ENCODE assay signal across 8 cellular contexts in the genomic region with DNA sequence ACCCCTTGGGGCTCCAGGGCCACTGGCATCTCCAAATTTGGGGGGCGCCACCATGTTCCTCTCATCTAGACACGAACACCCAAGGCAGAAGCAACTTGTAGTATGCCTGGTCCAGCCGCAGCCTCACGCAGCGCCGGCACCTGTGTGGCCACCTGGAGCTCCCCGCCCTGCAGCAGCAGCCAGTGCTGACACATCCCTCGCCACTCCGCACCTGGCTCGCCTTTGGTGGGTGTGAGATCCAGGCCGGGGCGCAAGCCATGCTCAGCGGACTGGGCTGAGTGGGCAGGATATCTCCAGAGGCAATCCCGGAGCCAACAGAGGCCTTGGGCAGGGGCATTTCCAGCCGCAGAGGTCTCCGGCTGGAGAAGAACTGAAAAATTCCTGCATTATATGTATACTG.
"Had no signal": no experiment of that assay in that cellular context is flagged by ENCODE, and none has a peak within 500 bp of the region (broad histone marks: within the 10 kb centered on the region; RNA-seq: fewer than 3 reads in every experiment).

No MANE protein-coding gene starts in this region.

- H3K4me3 Mint-ChIP-seq: IgD-negative memory B cell had no signal

- DNase-seq: GM23248, GOT3, H7, HCEC 1CT, KBM-7 had no signal

- H2AFZ ChIP-seq: GM23248 had no signal

- H3K4me3 ChIP-seq: GM23248 had no signal

- H3K4me2 ChIP-seq: KMS-11 had no signal

- H3K27me3 Mint-ChIP-seq: IgD-negative memory B cell had no signal

- H3K9ac ChIP-seq: GM23248, KMS-11 had no signal

- ATAC-seq: HepG2 had no signal

- H3K27ac ChIP-seq: GM23248, KMS-11 had no signal
